ENCODE assay signal across 8 cellular contexts in genomic region chr1:153775432-153776311, GRCh38. TPM values are rescaled to one million over a fixed set of nuclear protein-coding genes. Genes with fewer than 3 reads are reported as not detected.
DNase-seq lines count a peak whose midpoint lies in the region; ATAC-seq and TF ChIP-seq lines count a peak whose summit lies in the region.

No MANE protein-coding gene starts in this region.

- no peaks in the 10 kb centered on the region for H3K9me3 ChIP-seq in mesodermal cell (ENCODE audit: control insufficient read depth, low read length)

- in situ Hi-C loops in ACHN (cut with HindIII; ENCODE audit: low pct_ligation_motif_present, low pct_unique_long_range_greater_than_20kb, low sequenced_read_pairs): no loop called here

- ATAC-seq in HG02981 (IDR thresholded peaks at IDR 0.05; ENCODE audit: unreplicated experiment): peak; percentile 55

- H3K4me1 ChIP-seq in mesodermal cell (ENCODE audit: control insufficient read depth, insufficient read depth, low read length, poor library complexity, severe bottlenecking): peaks cover 15% of the 10 kb centered on the region

- no peaks in the 10 kb centered on the region for H3K27me3 ChIP-seq in GM06990 (replicated peaks; ENCODE audit: control insufficient read depth, insufficient read depth, low read length)

- H3K27ac ChIP-seq in mesodermal cell (ENCODE audit: low read depth, low read length, severe bottlenecking): peak overlapping the region; percentile 45

- H3K36me3 ChIP-seq in GM06990 (ENCODE audit: control insufficient read depth, insufficient read depth, low read length) (peaks cover 20% of the 10 kb centered on the region), mesodermal cell (ENCODE audit: control insufficient read depth, insufficient read depth, low read length) (peaks cover 32% of the 10 kb centered on the region)

- 1% methylated on average over 47 to 77 of the region's 83 CpGs for WGBS in mesodermal cell (ENCODE audit: insufficient coverage in 2 of 2), 2 experiments

- peak; percentile 81 for DNase-seq in GM06990 (ENCODE audit: extremely low read depth, insufficient read length)
- peak; percentile 55 for DNase-seq in NCI-H226
- peak; percentile 69 to 77 for DNase-seq in activated CD4-positive, alpha-beta T cell treated with anti-CD3 and anti-CD28 coated beads, Interleukin-2, amount 50 U/mL, for 48 hours
- DNase-seq in effector CD8-positive, alpha-beta T cell (lab: John Stamatoyannopoulos, UW): peak; percentile 47
- peak; percentile 40 to 43 for DNase-seq in stimulated activated CD8-positive, alpha-beta memory T cell treated with anti-CD3 and anti-CD28 coated beads, Interleukin-2, amount 100 ng/mL, for 48 hours (ENCODE audit: low read depth in 2 of 2)
- no peak for DNase-seq in ACHN

- no peak for TF ChIP-seq CTCF in GM06990 (IDR thresholded peaks at IDR 0.05; ENCODE audit: insufficient read depth, low read length, poor library complexity, severe bottlenecking)

- peak overlapping the region; percentile 67 for H3K4me3 ChIP-seq in GM06990 (replicated peaks; ENCODE audit: low read depth, low read length)
- peak overlapping the region; percentile 60 for H3K4me3 ChIP-seq in mesodermal cell (ENCODE audit: extremely low read depth, insufficient read depth, low read length, poor library complexity, severe bottlenecking)

RNA-seq across cellular contexts. Expression of gene SLC27A3, which starts 0.5 kb away (rescaled TPM):
- polyA plus RNA-seq in mesodermal cell (2013, experiment 1 of 2): 38.5 TPM
- polyA plus RNA-seq in mesodermal cell (2013, experiment 2 of 2): 29.9 TPM

RNA-seq across cellular contexts. Expression of gene INTS3, which starts 47.8 kb away (rescaled TPM):
- 56.7 TPM for polyA plus RNA-seq in mesodermal cell (2013, experiment 1 of 2)
- polyA plus RNA-seq in mesodermal cell (2013, experiment 2 of 2): 50.1 TPM
